Comparison of ENCODE assay signal across 1 cellular context in the genomic region with DNA sequence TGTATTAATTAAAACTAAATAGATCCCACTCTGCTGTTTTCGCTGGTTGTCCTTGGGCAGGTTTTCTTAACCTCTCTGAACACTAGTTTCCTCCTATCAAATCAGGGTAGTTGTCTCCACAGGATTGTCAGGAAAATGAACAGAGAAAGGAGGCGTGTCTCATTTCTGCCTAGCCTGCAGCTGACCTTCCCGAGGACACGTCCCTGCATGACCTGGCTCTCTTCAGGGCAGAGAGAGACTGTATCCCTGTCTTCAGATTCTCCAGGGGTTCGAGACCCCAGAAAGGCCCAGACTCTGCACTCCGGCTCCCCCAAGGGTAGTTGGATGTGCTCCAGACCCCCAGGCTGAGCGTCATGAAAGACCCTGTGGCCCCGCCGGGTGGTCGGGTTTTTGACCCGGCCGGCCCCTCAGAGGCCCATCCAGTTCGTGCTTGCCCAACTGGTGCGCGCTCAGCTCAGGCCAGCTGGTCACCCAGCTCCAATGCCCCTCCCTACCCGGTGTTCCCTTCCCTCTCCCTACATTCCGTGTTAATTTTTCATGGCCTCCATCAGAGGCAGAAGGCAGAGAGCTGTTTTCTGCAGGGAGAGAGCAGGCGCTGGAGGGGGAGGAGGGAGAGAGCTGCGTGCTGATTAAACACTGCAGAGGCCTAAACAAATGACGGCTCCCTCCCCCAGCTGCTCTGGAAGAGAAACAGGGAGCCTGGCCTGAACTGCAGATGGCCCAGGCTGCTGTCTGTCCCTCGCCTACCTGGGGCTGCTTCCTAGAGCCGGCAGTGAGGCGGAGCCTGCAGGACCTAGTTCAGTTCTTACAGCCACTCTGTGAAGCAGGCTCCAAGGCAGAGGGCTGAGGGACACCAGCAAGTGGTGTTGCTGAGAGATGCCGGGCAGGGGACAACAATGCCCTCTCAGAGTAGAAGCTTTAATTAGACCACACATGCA.
TF ChIP-seq lines count a peak whose summit lies in the region.

No MANE protein-coding gene starts in this region.

TF ChIP-seq in H1, 55 proteins besides CTCF, POLR2A, EP300 and RAD21 (continued from another document):
- TF ChIP-seq, protein P1, sequence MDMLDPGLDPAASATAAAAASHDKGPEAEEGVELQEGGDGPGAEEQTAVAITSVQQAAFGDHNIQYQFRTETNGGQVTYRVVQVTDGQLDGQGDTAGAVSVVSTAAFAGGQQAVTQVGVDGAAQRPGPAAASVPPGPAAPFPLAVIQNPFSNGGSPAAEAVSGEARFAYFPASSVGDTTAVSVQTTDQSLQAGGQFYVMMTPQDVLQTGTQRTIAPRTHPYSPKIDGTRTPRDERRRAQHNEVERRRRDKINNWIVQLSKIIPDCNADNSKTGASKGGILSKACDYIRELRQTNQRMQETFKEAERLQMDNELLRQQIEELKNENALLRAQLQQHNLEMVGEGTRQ (IDR thresholded peaks at IDR 0.05; ENCODE audit: low read length), result no peak
- TF ChIP-seq SRF (IDR thresholded peaks at IDR 0.05; ENCODE audit: low read depth, low read length) (no peak), KDM5A (IDR thresholded peaks at IDR 0.05; ENCODE audit: low read length) (no peak), SIX5 (IDR thresholded peaks at IDR 0.05; ENCODE audit: low read depth, low read length) (no peak), POLR2AphosphoS5 (IDR thresholded peaks at IDR 0.05; ENCODE audit: low read depth, low read length) (no peak), CHD2 (IDR thresholded peaks at IDR 0.05; ENCODE audit: low read length) (no peak), BRCA1 (IDR thresholded peaks at IDR 0.05; ENCODE audit: low read depth, low read length) (no peak), GTF2F1 (IDR thresholded peaks at IDR 0.05; ENCODE audit: borderline replicate concordance, low read depth, low read length) (no peak), BCL11A (IDR thresholded peaks at IDR 0.05; ENCODE audit: low read depth in 2 of 2, low read length in 2 of 2) (no peak), HDAC6 (IDR thresholded peaks at IDR 0.05; ENCODE audit: low read depth, low read length) (no peak), RBBP5 (IDR thresholded peaks at IDR 0.05; ENCODE audit: borderline replicate concordance, low read depth, low read length) (no peak), SUZ12 (IDR thresholded peaks at IDR 0.05; ENCODE audit: low read length) (no peak), ZNF274 (IDR thresholded peaks at IDR 0.05; ENCODE audit: borderline replicate concordance, extremely low read depth, low read length) (no peak), PHF8 (conservative IDR thresholded peaks at IDR 0.05; ENCODE audit: low read depth, low read length) (no peak), EGR1 (IDR thresholded peaks at IDR 0.05; ENCODE audit: borderline replicate concordance, low read depth, low read length) (no peak), CEBPB (IDR thresholded peaks at IDR 0.05; ENCODE audit: low read depth, low read length) (no peak)
- TF ChIP-seq, protein P2, sequence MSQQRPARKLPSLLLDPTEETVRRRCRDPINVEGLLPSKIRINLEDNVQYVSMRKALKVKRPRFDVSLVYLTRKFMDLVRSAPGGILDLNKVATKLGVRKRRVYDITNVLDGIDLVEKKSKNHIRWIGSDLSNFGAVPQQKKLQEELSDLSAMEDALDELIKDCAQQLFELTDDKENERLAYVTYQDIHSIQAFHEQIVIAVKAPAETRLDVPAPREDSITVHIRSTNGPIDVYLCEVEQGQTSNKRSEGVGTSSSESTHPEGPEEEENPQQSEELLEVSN (IDR thresholded peaks at IDR 0.05), result no peak
- TF ChIP-seq, protein P3, sequence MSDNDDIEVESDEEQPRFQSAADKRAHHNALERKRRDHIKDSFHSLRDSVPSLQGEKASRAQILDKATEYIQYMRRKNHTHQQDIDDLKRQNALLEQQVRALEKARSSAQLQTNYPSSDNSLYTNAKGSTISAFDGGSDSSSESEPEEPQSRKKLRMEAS (IDR thresholded peaks at IDR 0.05), result no peak
